In genomic region chr16:85157372-85157771, GRCh38 we compare ENCODE assay signal across 17 cellular contexts. TPM values are rescaled to one million over a fixed set of nuclear protein-coding genes. Genes with fewer than 3 reads are reported as not detected.
DNase-seq lines count a peak whose midpoint lies in the region; ATAC-seq and TF ChIP-seq lines count a peak whose summit lies in the region.
"Had no signal": no experiment of that assay in that cellular context is flagged by ENCODE, and none has a peak within 500 bp of the region (broad histone marks: within the 10 kb centered on the region; RNA-seq: fewer than 3 reads in every experiment).

No MANE protein-coding gene starts in this region.

- 65% methylated on average over 8 of the region's 8 CpGs for WGBS in hepatocyte (ENCODE audit: low lambda C conversion rate, missing lambda C conversion rate)

- H3K79me2 ChIP-seq in hepatocyte, result no peaks in the 10 kb centered on the region

- H3K27ac Mint-ChIP-seq in MCF 10A (ENCODE audit: low read depth, unreplicated experiment), result peak overlapping the region; percentile 24
- H3K27ac Mint-ChIP-seq in stimulated activated effector memory CD8-positive, alpha-beta T cell treated with anti-CD3 and anti-CD28 coated beads, Interleukin-12 subunit alpha, Interleukin-12 subunit beta, amount 100 ng/mL, for 72 hours, result peak overlapping the region; percentile 89

- H3K27me3 ChIP-seq in breast epithelium, result no peaks in the 10 kb centered on the region
- no peaks in the 10 kb centered on the region for H3K27me3 ChIP-seq in WERI-Rb-1 (ENCODE audit: insufficient read depth, low read depth, severe bottlenecking)
- no peaks in the 10 kb centered on the region for H3K27me3 ChIP-seq in hepatocyte
- no peaks in the 10 kb centered on the region for H3K27me3 ChIP-seq in effector memory CD4-positive, alpha-beta T cell (replicated peaks; ENCODE audit: control insufficient read depth, insufficient read depth, low read length, poor library complexity, severe bottlenecking)
- H3K27me3 ChIP-seq: left lung had no signal

- H3K9me3 ChIP-seq in breast epithelium, result no peaks in the 10 kb centered on the region
- no peaks in the 10 kb centered on the region for H3K9me3 ChIP-seq in WERI-Rb-1 (ENCODE audit: severe bottlenecking)
- H3K9me3 ChIP-seq in hepatocyte (ENCODE audit: low read depth), result no peaks in the 10 kb centered on the region
- H3K9me3 ChIP-seq in effector memory CD4-positive, alpha-beta T cell (ENCODE audit: control insufficient read depth, low read length), result no peaks in the 10 kb centered on the region
- H3K9me3 ChIP-seq: left lung had no signal

- no peaks in the 10 kb centered on the region for H3K9me2 ChIP-seq in hepatocyte (replicated peaks; ENCODE audit: insufficient read depth)

- no peaks in the 10 kb centered on the region for H4K20me1 ChIP-seq in hepatocyte (ENCODE audit: insufficient read depth, poor library complexity, severe bottlenecking)

- no peak for DNase-seq in MCF 10A (ENCODE audit: unreplicated experiment)
- DNase-seq in breast epithelium (ENCODE audit: low spot score in 2 of 2), result no peak
- no peak for DNase-seq in WERI-Rb-1
- no peak for DNase-seq in hepatocyte (ENCODE audit: low spot score)
- no peak for DNase-seq in stimulated activated effector memory CD8-positive, alpha-beta T cell treated with anti-CD3 and anti-CD28 coated beads, Interleukin-12 subunit alpha, Interleukin-12 subunit beta, amount 100 ng/mL, for 72 hours (ENCODE audit: low spot score in 2 of 2)
- DNase-seq in stimulated activated naive CD4-positive, alpha-beta T cell (lab: John Stamatoyannopoulos, UW), result no peak
- no peak for DNase-seq in effector memory CD4-positive, alpha-beta T cell
- DNase-seq: activated CD4-positive, CD25-positive, alpha-beta regulatory T cell treated with anti-CD3 and anti-CD28 coated beads, Interleukin-2, amount 50 U/mL, for 72 hours; NCI-H146; NCI-H774; stimulated activated CD4-positive, alpha-beta T cell treated with anti-CD3 and anti-CD28 coated beads, Interleukin-4, amount 100 ng/mL, for 4 hours had no signal

- no peak overlapping the region for H3K4me3 ChIP-seq in breast epithelium
- H3K4me3 ChIP-seq in WERI-Rb-1 (ENCODE audit: low read depth, low read length), result no peak overlapping the region
- no peak overlapping the region for H3K4me3 ChIP-seq in hepatocyte
- no peak overlapping the region for H3K4me3 ChIP-seq in effector memory CD4-positive, alpha-beta T cell (ENCODE audit: insufficient read depth, low read depth, low read length, poor library complexity, severe bottlenecking)

- H3K9me3 Mint-ChIP-seq in MCF 10A (ENCODE audit: unreplicated experiment), result no peaks in the 10 kb centered on the region
- no peaks in the 10 kb centered on the region for H3K9me3 Mint-ChIP-seq in stimulated activated effector memory CD8-positive, alpha-beta T cell treated with anti-CD3 and anti-CD28 coated beads, Interleukin-12 subunit alpha, Interleukin-12 subunit beta, amount 100 ng/mL, for 72 hours

- H3K4me1 Mint-ChIP-seq in MCF 10A (ENCODE audit: insufficient read depth, unreplicated experiment), result peaks cover 9% of the 10 kb centered on the region
- peaks cover 12% of the 10 kb centered on the region for H3K4me1 Mint-ChIP-seq in stimulated activated effector memory CD8-positive, alpha-beta T cell treated with anti-CD3 and anti-CD28 coated beads, Interleukin-12 subunit alpha, Interleukin-12 subunit beta, amount 100 ng/mL, for 72 hours

- intact Hi-C loops in MCF 10A (cut with micrococcal nuclease) (no loop called here), breast epithelium (cut with DNase I; ENCODE audit: low total_unique reads) (no loop called here)

- H3K4me1 ChIP-seq in breast epithelium (no peaks in the 10 kb centered on the region), hepatocyte (ENCODE audit: insufficient read depth) (peaks cover 31% of the 10 kb centered on the region)
- no peaks in the 10 kb centered on the region for H3K4me1 ChIP-seq in effector memory CD4-positive, alpha-beta T cell (ENCODE audit: control insufficient read depth, insufficient read depth, low read length, poor library complexity, severe bottlenecking)

- H3K4me3 Mint-ChIP-seq in MCF 10A (ENCODE audit: unreplicated experiment), result no peak overlapping the region
- peak overlapping the region; percentile 56 for H3K4me3 Mint-ChIP-seq in stimulated activated effector memory CD8-positive, alpha-beta T cell treated with anti-CD3 and anti-CD28 coated beads, Interleukin-12 subunit alpha, Interleukin-12 subunit beta, amount 100 ng/mL, for 72 hours

- no peak overlapping the region for H3K27ac ChIP-seq in breast epithelium
- peak overlapping the region; percentile 34; the same call in 1 of the 2 replicates for H3K27ac ChIP-seq in WERI-Rb-1
- peak overlapping the region; percentile 49 for H3K27ac ChIP-seq in hepatocyte
- H3K27ac ChIP-seq in effector memory CD4-positive, alpha-beta T cell (ENCODE audit: insufficient read depth, low read length, poor library complexity, severe bottlenecking), result no peak overlapping the region

- BruUV-seq in MCF 10A (replicated peaks; lab: Mats Ljungman, UMichigan), result no TSS peak

- no peak for TF ChIP-seq POLR2A in breast epithelium (IDR thresholded peaks at IDR 0.05)

- H3K27me3 Mint-ChIP-seq in MCF 10A (ENCODE audit: insufficient read depth, unreplicated experiment), result peaks cover 23% of the 10 kb centered on the region

- no peak overlapping the region for H2AFZ ChIP-seq in hepatocyte

- H3K36me3 Mint-ChIP-seq in MCF 10A (ENCODE audit: insufficient read depth, unreplicated experiment), result peaks cover 5% of the 10 kb centered on the region
- H3K36me3 Mint-ChIP-seq in stimulated activated effector memory CD8-positive, alpha-beta T cell treated with anti-CD3 and anti-CD28 coated beads, Interleukin-12 subunit alpha, Interleukin-12 subunit beta, amount 100 ng/mL, for 72 hours, result no peaks in the 10 kb centered on the region

- TF ChIP-seq CTCF in MCF 10A (IDR thresholded peaks at IDR 0.05; ENCODE audit: unreplicated experiment) (no peak), breast epithelium (IDR thresholded peaks at IDR 0.05) (no peak), WERI-Rb-1 (IDR thresholded peaks at IDR 0.05; ENCODE audit: low read depth, low read length) (no peak), hepatocyte (IDR thresholded peaks at IDR 0.05; ENCODE audit: poor library complexity) (no peak)

- POLR2A ChIA-PET in MCF 10A (lab: Yijun Ruan, JAX), result no interaction called here

- H3K36me3 ChIP-seq in breast epithelium (no peaks in the 10 kb centered on the region), WERI-Rb-1 (no peaks in the 10 kb centered on the region), hepatocyte (replicated peaks; ENCODE audit: insufficient read depth, low read depth) (no peaks in the 10 kb centered on the region)
- H3K36me3 ChIP-seq in effector memory CD4-positive, alpha-beta T cell (ENCODE audit: control insufficient read depth, insufficient read depth, low read length), result no peaks in the 10 kb centered on the region
- H3K36me3 ChIP-seq: left lung had no signal

- peak overlapping the region; percentile 26 for H3K4me2 ChIP-seq in hepatocyte

- ATAC-seq in stimulated activated effector memory CD8-positive, alpha-beta T cell treated with anti-CD3 and anti-CD28 coated beads, Interleukin-12 subunit alpha, Interleukin-12 subunit beta, amount 100 ng/mL, for 72 hours, result no peak
- ATAC-seq in HG03354 (IDR thresholded peaks at IDR 0.05; ENCODE audit: poor library complexity, severe bottlenecking, unreplicated experiment), result no peak

- CTCF ChIA-PET in MCF 10A (lab: Yijun Ruan, JAX), result no interaction called here

RNA-seq across cellular contexts. Expression of gene CIBAR2, which starts 45.1 kb away (rescaled TPM):
- total RNA-seq in MCF 10A (2022), result not detected in 2 replicates
- total RNA-seq in breast epithelium, result not detected
- 0.13 TPM in 1 of 2 replicates, not detected in the other for total RNA-seq in hepatocyte
- not detected in 2 replicates for polyA plus RNA-seq in hepatocyte
- total RNA-seq: dermis microvascular lymphatic vessel endothelial cell, posterior vena cava, SK-MEL-5 had no signal
- polyA plus RNA-seq: adipose tissue had no signal

Comparison
In these comparisons a context has a peak if more than half of its experiments do, and no peak if none do; other contexts are left out.
1. H3K27ac ChIP-seq: peak in WERI-Rb-1 (single experiment) and hepatocyte (single experiment); none in breast epithelium (0 of 2) and effector memory CD4-positive, alpha-beta T cell (single experiment).